ENCODE assay signal across 17 cellular contexts in the genomic region with DNA sequence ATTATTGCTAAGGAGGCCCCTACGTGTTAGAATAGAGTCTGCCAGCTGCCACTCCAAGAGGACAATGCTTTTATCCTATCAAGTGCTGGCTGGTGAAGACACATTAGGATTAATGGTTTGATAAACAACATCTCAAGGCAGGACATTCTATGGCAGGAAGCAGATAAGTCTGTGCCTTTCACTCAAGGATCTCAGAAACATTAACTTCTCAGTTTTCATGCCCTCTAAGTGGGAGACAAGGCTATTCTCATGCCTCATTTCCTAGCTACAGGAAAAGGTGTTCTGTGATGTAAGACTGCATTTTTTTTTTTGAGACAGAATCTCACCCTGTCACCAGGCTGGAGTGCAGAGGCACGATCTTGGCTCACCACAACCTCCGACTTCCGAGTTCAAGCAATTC.
A peak's percentile ranks its signal among the peaks of the same experiment; 100 is the strongest.
DNase-seq lines count a peak whose midpoint lies in the region.
"Had no signal": no experiment of that assay in that cellular context is flagged by ENCODE, and none has a peak within 500 bp of the region (broad histone marks: within the 10 kb centered on the region; RNA-seq: fewer than 3 reads in every experiment).

No MANE protein-coding gene starts in this region.

- no peaks in the 10 kb centered on the region for H3K36me3 Mint-ChIP-seq in activated naive CD4-positive, alpha-beta T cell treated with anti-CD3 and anti-CD28 coated beads, Interleukin-2, amount 10 ng/mL, durations not matched to agents 7 days and 5 days
- H3K36me3 Mint-ChIP-seq: CD4-positive, alpha-beta memory T cell had no signal

- H3K4me3 Mint-ChIP-seq in activated naive CD4-positive, alpha-beta T cell treated with anti-CD3 and anti-CD28 coated beads, Interleukin-2, amount 10 ng/mL, durations not matched to agents 7 days and 5 days: no peak overlapping the region
- H3K4me3 Mint-ChIP-seq: CD4-positive, alpha-beta memory T cell had no signal

- H3K4me1 Mint-ChIP-seq in activated naive CD4-positive, alpha-beta T cell treated with anti-CD3 and anti-CD28 coated beads, Interleukin-2, amount 10 ng/mL, durations not matched to agents 7 days and 5 days: no peaks in the 10 kb centered on the region
- H3K4me1 Mint-ChIP-seq: CD4-positive, alpha-beta memory T cell had no signal

- peaks cover 13% of the 10 kb centered on the region for H3K27me3 Mint-ChIP-seq in activated naive CD4-positive, alpha-beta T cell treated with anti-CD3 and anti-CD28 coated beads, Interleukin-2, amount 10 ng/mL, durations not matched to agents 7 days and 5 days

- CTCF ChIA-PET in activated naive CD4-positive, alpha-beta T cell treated with anti-CD3 and anti-CD28 coated beads, Interleukin-2, amount 10 ng/mL, durations not matched to agents 7 days and 5 days (lab: Charles Lee): interaction anchor here (0.7 to 2.1 kb wide), 2 partner anchors 19 to 782 kb away, joined by 3 to 5 read pairs; no protein-coding TSS in a partner anchor

- H3K27ac Mint-ChIP-seq in activated naive CD4-positive, alpha-beta T cell treated with anti-CD3 and anti-CD28 coated beads, Interleukin-2, amount 10 ng/mL, durations not matched to agents 7 days and 5 days: no peak overlapping the region
- H3K27ac Mint-ChIP-seq: CD4-positive, alpha-beta memory T cell had no signal

- no peaks in the 10 kb centered on the region for H3K9me3 Mint-ChIP-seq in activated naive CD4-positive, alpha-beta T cell treated with anti-CD3 and anti-CD28 coated beads, Interleukin-2, amount 10 ng/mL, durations not matched to agents 7 days and 5 days

- DNase-seq in NCI-H2227 (lab: John Stamatoyannopoulos, UW; ENCODE audit: unreplicated experiment): peak; percentile 2
- no peak for DNase-seq in NCI-H2227 treated with DMSO at 0.1 percent for 48 hours (lab: John Stamatoyannopoulos, UW)
- peak; percentile 87 for DNase-seq in NCI-H82 (lab: John Stamatoyannopoulos, UW)
- DNase-seq in left kidney (ENCODE audit: low read depth, low spot score): peak; percentile 69
- DNase-seq in posterior cingulate gyrus: no peak
- DNase-seq in NCI-H2081 (lab: John Stamatoyannopoulos, UW): no peak
- no peak for DNase-seq in activated naive CD4-positive, alpha-beta T cell treated with anti-CD3 and anti-CD28 coated beads, Interleukin-2, amount 10 ng/mL, durations not matched to agents 7 days and 5 days
- DNase-seq: Calu3; CD4-positive, alpha-beta memory T cell; GM23248; KBM-7; NCI-H1105 treated with DMSO at 0.1 percent for 48 hours; NCI-H1930; NCI-H345; NCI-H526 treated with DMSO at 0.1 percent for 48 hours; Right ventricle myocardium superior; SW 1271 had no signal

- intact Hi-C loops in posterior cingulate gyrus (cut with DNase I): no loop called here

Comparison
In these comparisons a context has a peak if more than half of its experiments do, and no peak if none do; other contexts are left out.
1. DNase-seq: peak in NCI-H2227 (single experiment), NCI-H82 (single experiment) and left kidney (single experiment); none in NCI-H2227 treated with DMSO at 0.1 percent for 48 hours (single experiment), posterior cingulate gyrus (0 of 10), NCI-H2081 (0 of 2) and activated naive CD4-positive, alpha-beta T cell treated with anti-CD3 and anti-CD28 coated beads, Interleukin-2, amount 10 ng/mL, durations not matched to agents 7 days and 5 days (single experiment).